20 cellular contexts compared by ENCODE assay signal in the genomic region with DNA sequence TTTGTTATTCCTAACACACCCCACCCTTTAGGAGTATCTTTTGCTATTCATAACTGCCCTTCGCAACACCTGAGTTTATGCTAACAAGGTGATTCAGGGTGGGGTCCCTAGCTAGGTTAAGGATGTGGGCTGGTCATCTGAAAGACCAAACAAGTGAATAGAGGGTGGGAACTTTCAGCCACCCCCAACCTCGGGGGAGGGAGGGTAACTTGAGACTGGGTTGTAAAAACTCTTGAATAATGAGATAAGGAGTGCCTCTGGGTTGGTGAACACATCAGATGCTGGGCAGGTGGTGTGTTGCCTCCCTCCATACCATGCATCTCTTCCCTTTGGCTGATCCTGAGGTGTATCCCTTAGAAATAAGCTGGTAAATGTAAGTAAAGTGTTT.
A peak's percentile ranks its signal among the peaks of the same experiment; 100 is the strongest.
DNase-seq lines count a peak whose midpoint lies in the region; ATAC-seq and TF ChIP-seq lines count a peak whose summit lies in the region.
"Had no signal": no experiment of that assay in that cellular context is flagged by ENCODE, and none has a peak within 500 bp of the region (broad histone marks: within the 10 kb centered on the region; RNA-seq: fewer than 3 reads in every experiment).

No MANE protein-coding gene starts in this region.

- H3K27me3 ChIP-seq in esophagus muscularis mucosa: no peaks in the 10 kb centered on the region
- H3K27me3 ChIP-seq: body of pancreas, pancreas, uterus had no signal

- TF ChIP-seq CTCF in 22Rv1 (IDR thresholded peaks at IDR 0.05) (no peak), HEK293 (tag by site-specific recombination; IDR thresholded peaks at IDR 0.05) (no peak), esophagus muscularis mucosa (IDR thresholded peaks at IDR 0.05) (no peak), mucosa of descending colon (IDR thresholded peaks at IDR 0.05) (no peak)

- peaks cover 0 to 23% of the 10 kb centered on the region in 2 experiments; a peak in 1 of 3 replicates for H3K36me3 ChIP-seq in HEK293 (ENCODE audit: control insufficient read depth in 2 of 2, insufficient read depth in 1 of 2, low read length in 2 of 2)
- peaks cover 3 to 23% (median 12%) of the 10 kb centered on the region in 4 donors for H3K36me3 ChIP-seq in esophagus muscularis mucosa
- H3K36me3 ChIP-seq in mucosa of descending colon (ENCODE audit: low read depth): no peaks in the 10 kb centered on the region
- H3K36me3 ChIP-seq: uterus had no signal

- H3K4me1 ChIP-seq in HEK293 (ENCODE audit: control insufficient read depth, insufficient read depth, low read length) (no peaks in the 10 kb centered on the region), esophagus muscularis mucosa (peaks cover 15 to 22% (median 18%) of the 10 kb centered on the region in 4 donors), mucosa of descending colon (ENCODE audit: low read depth) (no peaks in the 10 kb centered on the region)
- H3K4me1 ChIP-seq: pancreas, uterus had no signal

- no peak overlapping the region for H3K4me3 ChIP-seq in HEK293 (ENCODE audit: low read depth, low read length)
- H3K4me3 ChIP-seq in esophagus muscularis mucosa: no peak overlapping the region
- no peak overlapping the region for H3K4me3 ChIP-seq in mucosa of descending colon
- H3K4me3 ChIP-seq: body of pancreas, pancreas, uterus had no signal

- H3K9me3 ChIP-seq in HEK293 (ENCODE audit: control insufficient read depth, insufficient read depth, low read depth, low read length) (no peaks in the 10 kb centered on the region), esophagus muscularis mucosa (no peaks in the 10 kb centered on the region), mucosa of descending colon (no peaks in the 10 kb centered on the region)
- H3K9me3 ChIP-seq: body of pancreas, Caco-2, pancreas, uterus had no signal

- H3K27ac ChIP-seq in 22Rv1 (0 out of 2 replicates have a peak overlapping the region, but pooled peaks have one; percentile 22), HEK293 (ENCODE audit: extremely low read depth, low read depth, low read length) (no peak overlapping the region), esophagus muscularis mucosa (replicated peaks in 1 of 4) (peak overlapping the region in 3 of 4 donors; percentile 21 to 54 (median 46))
- H3K27ac ChIP-seq: body of pancreas, pancreas, uterus had no signal

- CTCF ChIA-PET in HEK293 (lab: Yijun Ruan, JAX): interaction anchor here (0.6 to 1.6 kb wide), 2 partner anchors 17 to 389 kb away, joined by 3 to 4 read pairs; no protein-coding TSS in a partner anchor

- ATAC-seq in mucosa of descending colon (peak; percentile 65), HG03439 (IDR thresholded peaks at IDR 0.05; ENCODE audit: unreplicated experiment) (no peak)
- ATAC-seq: activated CD4-positive, alpha-beta T cell treated with anti-CD3 and anti-CD28 coated beads for 36 hours; stimulated activated naive B cell treated with anti-CD40 and anti-IgM and Interleukin-4, amounts not matched to agents 10 μg/mL and 1 μg/mL and 100 μg/mL, for 72 hours had no signal

- TF ChIP-seq POLR2A in esophagus muscularis mucosa (IDR thresholded peaks at IDR 0.05; ENCODE audit: low read depth): no peak

- DNase-seq in esophagus muscularis mucosa (ENCODE audit: extremely low spot score): no peak
- peak in 1 of 3 donors; percentile 39 for DNase-seq in mucosa of descending colon
- DNase-seq in DMS53 (lab: John Stamatoyannopoulos, UW): no peak
- no peak for DNase-seq in 8988T
- DNase-seq in T1000 (lab: John Stamatoyannopoulos, UW): no peak
- DNase-seq: activated CD4-positive, alpha-beta T cell treated with anti-CD3 and anti-CD28 coated beads for 36 hours; activated naive CD4-positive, alpha-beta T cell treated with anti-CD3 and anti-CD28 coated beads, Interleukin-2, amount 10 ng/mL, durations not matched to agents 7 days and 5 days; body of pancreas; Caco-2; GDM1; GOT3; kidney glomerular epithelial cell; NCI-H1694; pancreas; SIG-M5; stimulated activated naive B cell treated with anti-CD40 and anti-IgM and Interleukin-4, amounts not matched to agents 10 μg/mL and 1 μg/mL and 100 μg/mL, for 72 hours; uterus had no signal

- 72% methylated on average over 2 of the region's 2 CpGs for WGBS in esophagus muscularis mucosa

- intact Hi-C loops in esophagus muscularis mucosa (cut with DNase I): no loop called here
- intact Hi-C loops in mucosa of descending colon (cut with DNase I, micrococcal nuclease): no loop called here

- TF ChIP-seq EP300 in esophagus muscularis mucosa (IDR thresholded peaks at IDR 0.05): no peak

- POLR2A ChIA-PET in HEK293 (lab: Yijun Ruan, JAX): interaction anchor here (0.6 kb wide), 1 partner anchor 47 kb away, joined by 4 read pairs; no protein-coding TSS in a partner anchor

TF ChIP-seq in HEK293, 187 proteins besides CTCF, POLR2A, EP300 and RAD21 (continues in another document):
- TF ChIP-seq EGR2 (tag by site-specific recombination; IDR thresholded peaks at IDR 0.05; ENCODE audit: low read depth) (0 out of 2 replicates have a peak, but pooled peaks have one; percentile 26), ZSCAN30 (tag by site-specific recombination; IDR thresholded peaks at IDR 0.05) (no peak), ZNF48 (tag by site-specific recombination; IDR thresholded peaks at IDR 0.05) (no peak), ZNF600 (tag by site-specific recombination; IDR thresholded peaks at IDR 0.05) (no peak), ZFHX2 (tag by site-specific recombination; conservative IDR thresholded peaks at IDR 0.05) (0 out of 2 replicates have a peak, but pooled peaks have one; percentile 23), ZNF114 (tag by site-specific recombination; IDR thresholded peaks at IDR 0.05) (no peak), ZNF624 (tag by site-specific recombination; IDR thresholded peaks at IDR 0.05) (no peak), ZNF132 (tag by site-specific recombination; IDR thresholded peaks at IDR 0.05; ENCODE audit: borderline replicate concordance) (no peak), ZNF560 (tag by site-specific recombination; IDR thresholded peaks at IDR 0.05; ENCODE audit: borderline replicate concordance) (no peak)
- TF ChIP-seq, protein P1, sequence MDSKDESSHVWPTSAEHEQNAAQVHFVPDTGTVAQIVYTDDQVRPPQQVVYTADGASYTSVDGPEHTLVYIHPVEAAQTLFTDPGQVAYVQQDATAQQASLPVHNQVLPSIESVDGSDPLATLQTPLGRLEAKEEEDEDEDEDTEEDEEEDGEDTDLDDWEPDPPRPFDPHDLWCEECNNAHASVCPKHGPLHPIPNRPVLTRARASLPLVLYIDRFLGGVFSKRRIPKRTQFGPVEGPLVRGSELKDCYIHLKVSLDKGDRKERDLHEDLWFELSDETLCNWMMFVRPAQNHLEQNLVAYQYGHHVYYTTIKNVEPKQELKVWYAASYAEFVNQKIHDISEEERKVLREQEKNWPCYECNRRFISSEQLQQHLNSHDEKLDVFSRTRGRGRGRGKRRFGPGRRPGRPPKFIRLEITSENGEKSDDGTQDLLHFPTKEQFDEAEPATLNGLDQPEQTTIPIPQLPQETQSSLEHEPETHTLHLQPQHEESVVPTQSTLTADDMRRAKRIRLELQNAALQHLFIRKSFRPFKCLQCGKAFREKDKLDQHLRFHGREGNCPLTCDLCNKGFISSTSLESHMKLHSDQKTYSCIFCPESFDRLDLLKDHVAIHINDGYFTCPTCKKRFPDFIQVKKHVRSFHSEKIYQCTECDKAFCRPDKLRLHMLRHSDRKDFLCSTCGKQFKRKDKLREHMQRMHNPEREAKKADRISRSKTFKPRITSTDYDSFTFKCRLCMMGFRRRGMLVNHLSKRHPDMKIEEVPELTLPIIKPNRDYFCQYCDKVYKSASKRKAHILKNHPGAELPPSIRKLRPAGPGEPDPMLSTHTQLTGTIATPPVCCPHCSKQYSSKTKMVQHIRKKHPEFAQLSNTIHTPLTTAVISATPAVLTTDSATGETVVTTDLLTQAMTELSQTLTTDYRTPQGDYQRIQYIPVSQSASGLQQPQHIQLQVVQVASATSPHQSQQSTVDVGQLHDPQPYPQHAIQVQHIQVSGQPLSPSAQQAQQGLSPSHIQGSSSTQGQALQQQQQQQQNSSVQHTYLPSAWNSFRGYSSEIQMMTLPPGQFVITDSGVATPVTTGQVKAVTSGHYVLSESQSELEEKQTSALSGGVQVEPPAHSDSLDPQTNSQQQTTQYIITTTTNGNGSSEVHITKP (tag by site-specific recombination; IDR thresholded peaks at IDR 0.05): no peak
- TF ChIP-seq, protein P2, sequence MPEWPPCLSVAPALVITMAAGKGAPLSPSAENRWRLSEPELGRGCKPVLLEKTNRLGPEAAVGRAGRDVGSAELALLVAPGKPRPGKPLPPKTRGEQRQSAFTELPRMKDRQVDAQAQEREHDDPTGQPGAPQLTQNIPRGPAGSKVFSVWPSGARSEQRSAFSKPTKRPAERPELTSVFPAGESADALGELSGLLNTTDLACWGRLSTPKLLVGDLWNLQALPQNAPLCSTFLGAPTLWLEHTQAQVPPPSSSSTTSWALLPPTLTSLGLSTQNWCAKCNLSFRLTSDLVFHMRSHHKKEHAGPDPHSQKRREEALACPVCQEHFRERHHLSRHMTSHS (tag by site-specific recombination; IDR thresholded peaks at IDR 0.05): no peak
- TF ChIP-seq, protein P3, sequence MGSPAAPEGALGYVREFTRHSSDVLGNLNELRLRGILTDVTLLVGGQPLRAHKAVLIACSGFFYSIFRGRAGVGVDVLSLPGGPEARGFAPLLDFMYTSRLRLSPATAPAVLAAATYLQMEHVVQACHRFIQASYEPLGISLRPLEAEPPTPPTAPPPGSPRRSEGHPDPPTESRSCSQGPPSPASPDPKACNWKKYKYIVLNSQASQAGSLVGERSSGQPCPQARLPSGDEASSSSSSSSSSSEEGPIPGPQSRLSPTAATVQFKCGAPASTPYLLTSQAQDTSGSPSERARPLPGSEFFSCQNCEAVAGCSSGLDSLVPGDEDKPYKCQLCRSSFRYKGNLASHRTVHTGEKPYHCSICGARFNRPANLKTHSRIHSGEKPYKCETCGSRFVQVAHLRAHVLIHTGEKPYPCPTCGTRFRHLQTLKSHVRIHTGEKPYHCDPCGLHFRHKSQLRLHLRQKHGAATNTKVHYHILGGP (tag by site-specific recombination; IDR thresholded peaks at IDR 0.05): no peak
- TF ChIP-seq, protein P4, sequence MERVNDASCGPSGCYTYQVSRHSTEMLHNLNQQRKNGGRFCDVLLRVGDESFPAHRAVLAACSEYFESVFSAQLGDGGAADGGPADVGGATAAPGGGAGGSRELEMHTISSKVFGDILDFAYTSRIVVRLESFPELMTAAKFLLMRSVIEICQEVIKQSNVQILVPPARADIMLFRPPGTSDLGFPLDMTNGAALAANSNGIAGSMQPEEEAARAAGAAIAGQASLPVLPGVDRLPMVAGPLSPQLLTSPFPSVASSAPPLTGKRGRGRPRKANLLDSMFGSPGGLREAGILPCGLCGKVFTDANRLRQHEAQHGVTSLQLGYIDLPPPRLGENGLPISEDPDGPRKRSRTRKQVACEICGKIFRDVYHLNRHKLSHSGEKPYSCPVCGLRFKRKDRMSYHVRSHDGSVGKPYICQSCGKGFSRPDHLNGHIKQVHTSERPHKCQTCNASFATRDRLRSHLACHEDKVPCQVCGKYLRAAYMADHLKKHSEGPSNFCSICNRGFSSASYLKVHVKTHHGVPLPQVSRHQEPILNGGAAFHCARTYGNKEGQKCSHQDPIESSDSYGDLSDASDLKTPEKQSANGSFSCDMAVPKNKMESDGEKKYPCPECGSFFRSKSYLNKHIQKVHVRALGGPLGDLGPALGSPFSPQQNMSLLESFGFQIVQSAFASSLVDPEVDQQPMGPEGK (tag by site-specific recombination; IDR thresholded peaks at IDR 0.05): no peak
